16 cellular contexts compared by ENCODE assay signal in genomic region chr19:32268381-32268780, GRCh38.
DNase-seq lines count a peak whose midpoint lies in the region; ATAC-seq and TF ChIP-seq lines count a peak whose summit lies in the region.
"Had no signal": no experiment of that assay in that cellular context is flagged by ENCODE, and none has a peak within 500 bp of the region (broad histone marks: within the 10 kb centered on the region; RNA-seq: fewer than 3 reads in every experiment).

No MANE protein-coding gene starts in this region.

- BruUV-seq in A673 (replicated peaks; lab: Mats Ljungman, UMichigan) = no TSS peak

- no peaks in the 10 kb centered on the region for H3K9me3 ChIP-seq in A673 (ENCODE audit: low read depth, low read length, poor library complexity, severe bottlenecking)
- no peaks in the 10 kb centered on the region for H3K9me3 ChIP-seq in sigmoid colon
- H3K9me3 ChIP-seq in uterus = no peaks in the 10 kb centered on the region
- H3K9me3 ChIP-seq: Caco-2 had no signal

- no peak for TF ChIP-seq EP300 in sigmoid colon (IDR thresholded peaks at IDR 0.05)

- peaks cover 8% of the 10 kb centered on the region; the same call in 2 of the 3 replicates for H3K4me1 Mint-ChIP-seq in GM23338
- H3K4me1 Mint-ChIP-seq: CD4-positive, alpha-beta memory T cell had no signal

- peak; percentile 46; the same call in 2 of the 3 replicates for ATAC-seq in GM23338
- ATAC-seq: A549 had no signal

- H4K20me1 ChIP-seq in GM23338 (replicated peaks; ENCODE audit: insufficient read depth) = no peaks in the 10 kb centered on the region

- H3K4me3 ChIP-seq in A673 (ENCODE audit: low read depth, low read length, poor library complexity, severe bottlenecking) (no peak overlapping the region), GM23338 (no peak overlapping the region), sigmoid colon (no peak overlapping the region), uterus (no peak overlapping the region)
- H3K4me3 ChIP-seq: A549 had no signal

- H3K27ac ChIP-seq in A673 (ENCODE audit: low read depth, low read length, poor library complexity, severe bottlenecking) = no peak overlapping the region
- H3K27ac ChIP-seq in GM23338 (ENCODE audit: low read depth) = no peak overlapping the region
- no peak overlapping the region for H3K27ac ChIP-seq in sigmoid colon
- H3K27ac ChIP-seq in uterus = no peak overlapping the region
- H3K27ac ChIP-seq: A549 had no signal

- H3K27ac Mint-ChIP-seq in GM23338 = no peak overlapping the region
- H3K27ac Mint-ChIP-seq: CD4-positive, alpha-beta memory T cell had no signal

- H3K27me3 Mint-ChIP-seq in GM23338 (ENCODE audit: insufficient read depth, low read depth, poor library complexity) = peaks cover 10% of the 10 kb centered on the region

- no peaks in the 10 kb centered on the region for H3K27me3 ChIP-seq in A673 (replicated peaks; ENCODE audit: insufficient read depth, low read depth, low read length, poor library complexity)
- no peaks in the 10 kb centered on the region for H3K27me3 ChIP-seq in GM23338 (ENCODE audit: insufficient read depth)
- no peaks in the 10 kb centered on the region for H3K27me3 ChIP-seq in sigmoid colon
- no peaks in the 10 kb centered on the region for H3K27me3 ChIP-seq in uterus

- peaks cover 4% of the 10 kb centered on the region for H3K9me2 ChIP-seq in GM23338 (ENCODE audit: insufficient read depth)

- no peak overlapping the region for H2AFZ ChIP-seq in GM23338

- POLR2A ChIA-PET in A673 (lab: Charles Lee; ENCODE audit: low non-redundant PET) = no interaction called here

- H3K4me1 ChIP-seq in A673 (ENCODE audit: insufficient read depth, low read length, poor library complexity, severe bottlenecking) = peaks cover 27% of the 10 kb centered on the region
- no peaks in the 10 kb centered on the region for H3K4me1 ChIP-seq in GM23338 (ENCODE audit: insufficient read depth)
- no peaks in the 10 kb centered on the region for H3K4me1 ChIP-seq in sigmoid colon
- no peaks in the 10 kb centered on the region for H3K4me1 ChIP-seq in uterus
- H3K4me1 ChIP-seq: A549, Caco-2 had no signal

- 69 to 89% methylated on average over 3 of the region's 3 CpGs for WGBS in sigmoid colon, 2 donors

- H3K9me3 Mint-ChIP-seq in GM23338 = peaks cover under 1% of the 10 kb centered on the region; the same call in 1 of the 3 replicates

- H3K4me3 Mint-ChIP-seq in GM23338 = no peak overlapping the region
- H3K4me3 Mint-ChIP-seq: CD4-positive, alpha-beta memory T cell had no signal

- CTCF ChIA-PET in A673 (lab: Charles Lee) = interaction anchor here (0.6 kb wide), 2 partner anchors 162 to 186 kb away, joined by 3 to 7 read pairs; no protein-coding TSS in a partner anchor

- H3F3A ChIP-seq in GM23338 (replicated peaks; ENCODE audit: low read depth) = no peaks in the 10 kb centered on the region

- TF ChIP-seq POLR2A in sigmoid colon (IDR thresholded peaks at IDR 0.05) = no peak
- TF ChIP-seq POLR2A in uterus (IDR thresholded peaks at IDR 0.05) = no peak

- H3K79me2 ChIP-seq in GM23338 (replicated peaks; ENCODE audit: insufficient read depth) = no peaks in the 10 kb centered on the region

- intact Hi-C loops in A673 (cut with micrococcal nuclease; ENCODE audit: unreplicated experiment) = no loop called here
- intact Hi-C loops in sigmoid colon (cut with DNase I) = no loop called here
- intact Hi-C loops in uterus (cut with DNase I; ENCODE audit: low total_unique reads) = no loop called here

- in situ Hi-C loops in SK-MEL-5 (cut with HindIII; ENCODE audit: low pct_unique_long_range_greater_than_20kb, low sequenced_read_pairs) = no loop called here

- no peaks in the 10 kb centered on the region for H3K36me3 Mint-ChIP-seq in GM23338 (ENCODE audit: low read depth)

- TF ChIP-seq CTCF in A673 (conservative IDR thresholded peaks at IDR 0.05; ENCODE audit: low read depth, low read length) (no peak), GM23338 (conservative IDR thresholded peaks at IDR 0.05; ENCODE audit: low read depth in 2 of 2) (no peak), sigmoid colon (IDR thresholded peaks at IDR 0.05) (no peak), uterus (IDR thresholded peaks at IDR 0.05) (no peak)

- no peaks in the 10 kb centered on the region for H3K36me3 ChIP-seq in A673 (ENCODE audit: insufficient read depth, low read length, poor library complexity, severe bottlenecking)
- no peaks in the 10 kb centered on the region for H3K36me3 ChIP-seq in GM23338 (ENCODE audit: insufficient read depth)
- no peaks in the 10 kb centered on the region for H3K36me3 ChIP-seq in sigmoid colon
- no peaks in the 10 kb centered on the region for H3K36me3 ChIP-seq in uterus

- DNase-seq in A673 (ENCODE audit: low spot score) (peak; percentile 92), GM23338 (ENCODE audit: low spot score) (no peak), SK-MEL-5 (ENCODE audit: low read depth, low spot score) (peak; percentile 32), sigmoid colon (peak; percentile 45), uterus (no peak), DMS53 treated with DMSO at 0.1 percent for 48 hours (lab: John Stamatoyannopoulos, UW; ENCODE audit: unreplicated experiment) (no peak)
- no peak for DNase-seq in stimulated activated CD4-positive, alpha-beta T cell treated with anti-CD3 and anti-CD28 coated beads, Interleukin-2, amount 100 ng/mL, for 24 hours
- DNase-seq: 8988T; C1 segment of cervical spinal cord; Caco-2; CD4-positive, alpha-beta memory T cell; DMS79 treated with DMSO at 0.1 percent for 48 hours; GF-D8; H7; HCEC 1CT had no signal

- no peak overlapping the region for H3K4me2 ChIP-seq in GM23338
- H3K4me2 ChIP-seq: A549 had no signal

TF ChIP-seq in GM23338, 12 proteins besides CTCF, POLR2A, EP300 and RAD21 (continues in another document):
- TF ChIP-seq REST (IDR thresholded peaks at IDR 0.05; ENCODE audit: unreplicated experiment) (no peak), JUNB (IDR thresholded peaks at IDR 0.05; ENCODE audit: unreplicated experiment) (no peak)

Comparison
In these comparisons a context has a peak if more than half of its experiments do, and no peak if none do; other contexts are left out.
1. DNase-seq: peak in A673 (single experiment), SK-MEL-5 (single experiment) and sigmoid colon (single experiment); none in GM23338 (single experiment), uterus (0 of 2), stimulated activated CD4-positive, alpha-beta T cell treated with anti-CD3 and anti-CD28 coated beads, Interleukin-2, amount 100 ng/mL, for 24 hours (0 of 2) and DMS53 treated with DMSO at 0.1 percent for 48 hours (single experiment).